Comparison of ENCODE assay signal across 1 cellular context in the genomic region with DNA sequence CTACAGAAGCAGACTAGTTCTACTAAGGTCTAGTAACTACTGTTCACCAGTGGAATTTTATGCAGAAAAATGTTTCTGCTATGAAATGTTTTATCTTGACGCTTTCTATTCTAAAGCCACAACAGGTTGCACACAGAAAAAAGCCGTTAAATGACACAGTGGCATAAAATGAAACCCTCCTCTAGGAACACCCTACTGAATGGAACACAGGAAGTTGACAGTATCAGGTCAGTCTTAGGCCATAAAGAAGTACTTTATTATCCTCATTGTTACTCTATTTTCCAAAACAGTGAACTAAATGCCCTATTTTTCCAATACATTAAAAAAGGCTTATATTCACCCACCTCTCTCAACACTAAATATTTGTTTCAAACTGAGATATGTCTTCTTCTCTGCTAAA.
TF ChIP-seq lines count a peak whose summit lies in the region.

No MANE protein-coding gene starts in this region.

TF ChIP-seq in HepG2, 621 proteins besides CTCF, POLR2A, EP300 and RAD21:
- no peak for TF ChIP-seq NRL (CRISPR knock-in tag; IDR thresholded peaks at IDR 0.05; ENCODE audit: borderline replicate concordance)
- TF ChIP-seq ZNF543 (CRISPR knock-in tag; IDR thresholded peaks at IDR 0.05): no peak
- no peak for TF ChIP-seq ZNF460 (CRISPR knock-in tag; IDR thresholded peaks at IDR 0.05; ENCODE audit: borderline replicate concordance)
